ENCODE assay signal across 8 cellular contexts in genomic region chr7:142375710-142376313, GRCh38.
DNase-seq lines count a peak whose midpoint lies in the region; ATAC-seq and TF ChIP-seq lines count a peak whose summit lies in the region.

No MANE protein-coding gene starts in this region.

- TF ChIP-seq CTCF in fibroblast of villous mesenchyme (IDR thresholded peaks at IDR 0.05; ENCODE audit: insufficient read depth, low read depth, low read length): peak; percentile 23

- ATAC-seq in HG03520 (IDR thresholded peaks at IDR 0.05; ENCODE audit: unreplicated experiment): no peak
- ATAC-seq in HG03196 (IDR thresholded peaks at IDR 0.05; ENCODE audit: unreplicated experiment): no peak

- in situ Hi-C loops in SK-MEL-5 (cut with HindIII; ENCODE audit: low pct_unique_long_range_greater_than_20kb, low sequenced_read_pairs): no loop called here

- no peak overlapping the region for H3K4me3 ChIP-seq in fibroblast of villous mesenchyme (ENCODE audit: low read depth, low read length)

- peak; percentile 23 for DNase-seq in stimulated activated CD4-positive, alpha-beta T cell treated with anti-CD3 and anti-CD28 coated beads, Interleukin-15, amount 100 ng/mL, for 24 hours
- DNase-seq in stimulated activated CD4-positive, alpha-beta T cell treated with anti-CD3 and anti-CD28 coated beads, Interleukin-2, amount 100 ng/mL, for 48 hours: no peak
- peak; percentile 89 for DNase-seq in SK-MEL-5 (ENCODE audit: low read depth, low spot score)
- no peak for DNase-seq in fibroblast of villous mesenchyme (ENCODE audit: low read depth)
- no peak for DNase-seq in foreskin melanocyte
- DNase-seq in NCI-H2107 treated with DMSO at 0.1 percent for 48 hours (lab: John Stamatoyannopoulos, UW; ENCODE audit: unreplicated experiment): no peak

Comparison
In these comparisons a context has a peak if more than half of its experiments do, and no peak if none do; other contexts are left out.
1. DNase-seq: peak in stimulated activated CD4-positive, alpha-beta T cell treated with anti-CD3 and anti-CD28 coated beads, Interleukin-15, amount 100 ng/mL, for 24 hours (single experiment) and SK-MEL-5 (single experiment); none in stimulated activated CD4-positive, alpha-beta T cell treated with anti-CD3 and anti-CD28 coated beads, Interleukin-2, amount 100 ng/mL, for 48 hours (0 of 2), fibroblast of villous mesenchyme (single experiment), foreskin melanocyte (single experiment) and NCI-H2107 treated with DMSO at 0.1 percent for 48 hours (single experiment).